In genomic region chr10:98920807-98921206, GRCh38 we compare ENCODE assay signal across 26 cellular contexts.
DNase-seq lines count a peak whose midpoint lies in the region; ATAC-seq and TF ChIP-seq lines count a peak whose summit lies in the region.
"Had no signal": no experiment of that assay in that cellular context is flagged by ENCODE, and none has a peak within 500 bp of the region (broad histone marks: within the 10 kb centered on the region; RNA-seq: fewer than 3 reads in every experiment).

No MANE protein-coding gene starts in this region.

- ATAC-seq in mucosa of descending colon: peak; percentile 23
- ATAC-seq: activated CD4-positive, CD25-positive, alpha-beta regulatory T cell treated with anti-CD3 and anti-CD28 coated beads, Interleukin-2, amount 50 U/mL, for 24 hours; activated CD8-positive, alpha-beta T cell treated with anti-CD3 and anti-CD28 coated beads for 36 hours; activated naive CD4-positive, alpha-beta T cell treated with anti-CD3 and anti-CD28 coated beads, Interleukin-2, amount 50 U/mL, for 72 hours; psoas muscle; stimulated activated naive CD8-positive, alpha-beta T cell treated with anti-CD3 and anti-CD28 coated beads, Interleukin-15, Interleukin-2, amounts not matched to agents 100 U/mL and 50 U/mL, for 24 hours; T-cell had no signal

- DNase-seq in Daoy (ENCODE audit: low read depth): peak; percentile 25
- DNase-seq in OCI-M1 (lab: John Stamatoyannopoulos, UW): peak; percentile 63
- peak; percentile 49 for DNase-seq in fibroblast of mammary gland (ENCODE audit: low read depth)
- peak in 1 of 3 donors; percentile 11 for DNase-seq in mucosa of descending colon
- DNase-seq in NCI-H2171 (lab: John Stamatoyannopoulos, UW): no peak
- no peak for DNase-seq in NCI-H748 (lab: John Stamatoyannopoulos, UW; ENCODE audit: unreplicated experiment)
- no peak for DNase-seq in NCI-H2171 treated with DMSO at 0.1 percent for 48 hours (lab: John Stamatoyannopoulos, UW)
- DNase-seq: activated CD8-positive, alpha-beta T cell treated with anti-CD3 and anti-CD28 coated beads for 36 hours; anterior cingulate cortex; dermis blood vessel endothelial cell; GF-D8; H9; head of caudate nucleus; NCI-H1105 treated with DMSO at 0.1 percent for 48 hours; NCI-H2029; NCI-H2227 treated with DMSO at 0.1 percent for 48 hours; NCI-H526 treated with DMSO at 0.1 percent for 48 hours; Peyer's patch; psoas muscle; stimulated activated naive CD8-positive, alpha-beta T cell treated with anti-CD3 and anti-CD28 coated beads, Interleukin-15, Interleukin-2, amounts not matched to agents 100 U/mL and 50 U/mL, for 24 hours; T-cell had no signal

- intact Hi-C loops in mucosa of descending colon (cut with DNase I, micrococcal nuclease): no loop called here

- no peak overlapping the region for H3K4me3 ChIP-seq in fibroblast of mammary gland (ENCODE audit: control insufficient read depth, low read depth, low read length)
- no peak overlapping the region for H3K4me3 ChIP-seq in mucosa of descending colon
- H3K4me3 ChIP-seq: BLaER1, Peyer's patch, psoas muscle, SJSA1 had no signal

- H3K9me3 ChIP-seq in mucosa of descending colon: no peaks in the 10 kb centered on the region
- H3K9me3 ChIP-seq: BLaER1, neutrophil, Peyer's patch, psoas muscle, SJSA1 had no signal

- H3K4me1 ChIP-seq in mucosa of descending colon (ENCODE audit: low read depth): no peaks in the 10 kb centered on the region
- H3K4me1 ChIP-seq: BLaER1, Peyer's patch, psoas muscle, SJSA1 had no signal

- H3K36me3 ChIP-seq in mucosa of descending colon (ENCODE audit: low read depth): no peaks in the 10 kb centered on the region
- H3K36me3 ChIP-seq: BLaER1, neutrophil, Peyer's patch, SJSA1 had no signal

- no peak for TF ChIP-seq CTCF in fibroblast of mammary gland (conservative IDR thresholded peaks at IDR 0.05; ENCODE audit: control insufficient read depth, insufficient read depth, low read depth, low read length)
- no peak for TF ChIP-seq CTCF in mucosa of descending colon (IDR thresholded peaks at IDR 0.05)

Comparison
In these comparisons a context has a peak if more than half of its experiments do, and no peak if none do; other contexts are left out.
1. DNase-seq: peak in Daoy (single experiment), OCI-M1 (single experiment) and fibroblast of mammary gland (single experiment); none in NCI-H2171 (single experiment), NCI-H748 (single experiment) and NCI-H2171 treated with DMSO at 0.1 percent for 48 hours (single experiment).